ENCODE assay signal across 20 cellular contexts in the genomic region with DNA sequence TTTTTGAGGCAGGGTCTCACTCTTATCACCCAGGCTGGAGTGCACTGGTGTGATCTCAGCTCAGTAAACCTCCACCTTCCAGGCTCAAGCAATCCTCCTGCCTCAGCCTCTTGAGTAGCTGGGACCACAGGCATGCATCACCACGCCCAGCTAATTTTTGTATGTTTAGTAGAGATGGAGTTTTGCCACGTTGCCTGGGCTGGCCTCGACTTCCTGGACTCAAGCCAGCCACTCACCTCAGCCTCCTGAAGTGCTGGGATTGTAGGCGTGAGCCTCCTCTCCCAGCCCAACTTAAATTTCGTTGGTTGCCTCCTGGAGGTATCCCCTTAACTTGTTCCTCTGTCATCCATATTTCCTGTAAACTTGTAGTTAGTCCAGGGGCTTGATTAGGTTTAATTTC. TPM values are rescaled to one million over a fixed set of nuclear protein-coding genes. Genes with fewer than 3 reads are reported as not detected.
DNase-seq lines count a peak whose midpoint lies in the region; ATAC-seq and TF ChIP-seq lines count a peak whose summit lies in the region.
"Had no signal": no experiment of that assay in that cellular context is flagged by ENCODE, and none has a peak within 500 bp of the region (broad histone marks: within the 10 kb centered on the region; RNA-seq: fewer than 3 reads in every experiment).

No MANE protein-coding gene starts in this region.

- H4K20me1 ChIP-seq in GM23248 (ENCODE audit: insufficient read depth), result peaks cover 5% of the 10 kb centered on the region; the same call in 1 of the 2 replicates

- H3K27ac ChIP-seq in GM23248, result no peak overlapping the region
- no peak overlapping the region for H3K27ac ChIP-seq in left lung
- H3K27ac ChIP-seq: epithelial cell of prostate, psoas muscle, testis had no signal

- no peak overlapping the region for H3K9ac ChIP-seq in GM23248

- in situ Hi-C loops in Caki2 (cut with HindIII; ENCODE audit: low pct_unique_long_range_greater_than_20kb, low sequenced_read_pairs) (no loop called here), GM23248 (cut with MboI) (no loop called here)

- no peak overlapping the region for H2AFZ ChIP-seq in GM23248

- no peak overlapping the region for H3K4me3 Mint-ChIP-seq in WTC11
- H3K4me3 Mint-ChIP-seq: activated B cell treated with CpG ODN at 0.5 μM for 24 hours; CD4-positive, CD25-positive, alpha-beta regulatory T cell; T-cell had no signal

- peaks cover 79% of the 10 kb centered on the region for H3K36me3 Mint-ChIP-seq in WTC11

- H3K27ac Mint-ChIP-seq in WTC11, result peak overlapping the region; percentile 16; the same call in 1 of the 2 replicates
- H3K27ac Mint-ChIP-seq: activated B cell treated with CpG ODN at 0.5 μM for 24 hours had no signal

- ATAC-seq in WTC11 (no peak), left lung (peak; percentile 71), HG02759 (IDR thresholded peaks at IDR 0.05; ENCODE audit: unreplicated experiment) (no peak)
- ATAC-seq: left colon, psoas muscle, T-cell had no signal

- H3K4me3 ChIP-seq in GM23248 (no peak overlapping the region), left lung (no peak overlapping the region)
- H3K4me3 ChIP-seq: psoas muscle, testis had no signal

- H3K9me3 Mint-ChIP-seq in WTC11, result no peaks in the 10 kb centered on the region
- H3K9me3 Mint-ChIP-seq: activated B cell treated with CpG ODN at 0.5 μM for 24 hours; CD4-positive, CD25-positive, alpha-beta regulatory T cell; T-cell had no signal

- POLR2A ChIA-PET in WTC11 (lab: Charles Lee), result no interaction called here

- TF ChIP-seq CTCF in WTC11 (IDR thresholded peaks at IDR 0.05), result no peak
- TF ChIP-seq CTCF in left lung (IDR thresholded peaks at IDR 0.05), result no peak

- peaks cover 7% of the 10 kb centered on the region; the same call in 1 of the 2 replicates for H3F3A ChIP-seq in GM23248 (ENCODE audit: insufficient read depth)

- DNase-seq in Caki2 (ENCODE audit: low read depth) (peak; percentile 19), GM23248 (peak; percentile 24), WTC11 (ENCODE audit: low spot score) (no peak), left lung (peak in 1 of 2 donors; percentile 45), CD1c-positive myeloid dendritic cell (ENCODE audit: extremely low spot score) (no peak), NCI-H146 treated with DMSO at 0.1 percent for 48 hours (lab: John Stamatoyannopoulos, UW; ENCODE audit: unreplicated experiment) (no peak)
- DNase-seq: activated B cell treated with CpG ODN at 0.5 μM for 24 hours; activated CD8-positive, alpha-beta memory T cell treated with anti-CD3 and anti-CD28 coated beads, Interleukin-2, amount 50 U/mL, for 4 hours; CD4-positive, CD25-positive, alpha-beta regulatory T cell; head of caudate nucleus; IMR-90; left colon; NCI-H1436; NCI-H524 treated with DMSO at 0.1 percent for 48 hours; psoas muscle; stimulated activated CD4-positive, alpha-beta T cell treated with anti-CD3 and anti-CD28 coated beads, Interleukin-12 subunit alpha, Interleukin-12 subunit beta, amount 100 ng/mL, for 4 hours; T-cell; testis had no signal

- H3K27me3 Mint-ChIP-seq in WTC11 (ENCODE audit: low read depth), result no peaks in the 10 kb centered on the region
- H3K27me3 Mint-ChIP-seq: activated B cell treated with CpG ODN at 0.5 μM for 24 hours; CD4-positive, CD25-positive, alpha-beta regulatory T cell; T-cell had no signal

- H3K79me2 ChIP-seq in GM23248 (ENCODE audit: insufficient read depth), result no peaks in the 10 kb centered on the region

- H3K9me3 ChIP-seq in GM23248 (ENCODE audit: low read depth) (no peaks in the 10 kb centered on the region), left lung (no peaks in the 10 kb centered on the region)
- H3K9me3 ChIP-seq: psoas muscle, testis had no signal

- WGBS in GM23248 (ENCODE audit: low coverage in 1 of 2, low lambda C conversion rate in 2 of 2, missing lambda C conversion rate in 2 of 2), 2 experiments, result 65 to 69% methylated on average over 5 of the region's 5 CpGs

- H3K4me1 Mint-ChIP-seq in WTC11, result no peaks in the 10 kb centered on the region
- H3K4me1 Mint-ChIP-seq: activated B cell treated with CpG ODN at 0.5 μM for 24 hours had no signal

- H3K36me3 ChIP-seq in GM23248 (ENCODE audit: low read depth) (peaks cover 60% of the 10 kb centered on the region; the same call in 1 of the 2 replicates), left lung (peaks cover 0 to 99% of the 10 kb centered on the region in 2 donors)

- no peak overlapping the region for H3K4me2 ChIP-seq in GM23248 (ENCODE audit: unreplicated experiment)

- H3K27me3 ChIP-seq in GM23248 (replicated peaks; ENCODE audit: insufficient read depth) (no peaks in the 10 kb centered on the region), left lung (no peaks in the 10 kb centered on the region)
- H3K27me3 ChIP-seq: testis had no signal

- H3K9me2 ChIP-seq in GM23248 (ENCODE audit: insufficient read depth), result no peaks in the 10 kb centered on the region

- CTCF ChIA-PET in WTC11 (lab: Charles Lee), result no interaction called here

- intact Hi-C loops in left lung (cut with DNase I), result no loop called here

- H3K4me1 ChIP-seq in GM23248 (ENCODE audit: insufficient read depth) (no peaks in the 10 kb centered on the region), left lung (no peaks in the 10 kb centered on the region)
- H3K4me1 ChIP-seq: testis had no signal

TF ChIP-seq in WTC11, 78 proteins besides CTCF, POLR2A, EP300 and RAD21:
- no peak for TF ChIP-seq ZNF138 (CRISPR knock-in tag; conservative IDR thresholded peaks at IDR 0.05)
- TF ChIP-seq PRRX2 (CRISPR knock-in tag; IDR thresholded peaks at IDR 0.05), result no peak
- TF ChIP-seq NR1H2 (CRISPR knock-in tag; IDR thresholded peaks at IDR 0.05), result no peak

RNA-seq across cellular contexts. Expression of a gene that starts 47.2 kb away (rescaled TPM):
- 53.9 and 65.9 TPM in 2 replicates for total RNA-seq in Caki2 (2014; rRNA removed; shearing (Covaris generic); ENCODE audit: low replicate concordance)
- total RNA-seq in GM23248 (2014; rRNA removed; shearing (Covaris generic)), result 31.5 and 35.9 TPM in 2 replicates
- polyA plus RNA-seq in GM23248 (2016; fragmentation: Nextera tagmentation; extraction: Ambion mirVana), result 26.6 and 28.9 TPM in 2 replicates
- total RNA-seq in WTC11 (2021) (37.0 to 40.2 TPM (median 38.0 TPM) in 3 replicates), left lung (10 to 100 TPM; 30.3 to 36.2 TPM)

RNA-seq across cellular contexts. Expression of a gene that starts 47.3 kb away (rescaled TPM):
- total RNA-seq in Caki2 (2014; rRNA removed; shearing (Covaris generic); ENCODE audit: low replicate concordance), result 459 and 533 TPM in 2 replicates
- total RNA-seq in GM23248 (2014; rRNA removed; shearing (Covaris generic)), result 184 and 212 TPM in 2 replicates
- 253 and 255 TPM in 2 replicates for polyA plus RNA-seq in GM23248 (2016; fragmentation: Nextera tagmentation; extraction: Ambion mirVana)
- total RNA-seq in WTC11 (2021), result 235 to 273 TPM (median 245 TPM) in 3 replicates
- 100 to 1,000 TPM in 1 of 2 donors, 10 to 100 TPM in 1; 87.8 to 154 TPM for total RNA-seq in left lung

RNA-seq across cellular contexts. Expression of a gene that starts 55.4 kb away (rescaled TPM):
- total RNA-seq in Caki2 (2014; rRNA removed; shearing (Covaris generic); ENCODE audit: low replicate concordance), result 69.8 and 72.2 TPM in 2 replicates
- total RNA-seq in GM23248 (2014; rRNA removed; shearing (Covaris generic)), result 7.8 and 23.0 TPM in 2 replicates
- 6.1 and 6.5 TPM in 2 replicates for polyA plus RNA-seq in GM23248 (2016; fragmentation: Nextera tagmentation; extraction: Ambion mirVana)
- 16.9 to 25.7 TPM (median 18.8 TPM) in 3 replicates for total RNA-seq in WTC11 (2021)
- total RNA-seq in left lung, result 10 to 100 TPM; 10.8 to 12.4 TPM

Comparison
In these comparisons a context has a peak if more than half of its experiments do, and no peak if none do; other contexts are left out.
1. DNase-seq: peak in Caki2 (single experiment) and GM23248 (single experiment); none in WTC11 (single experiment), CD1c-positive myeloid dendritic cell (single experiment) and NCI-H146 treated with DMSO at 0.1 percent for 48 hours (single experiment).